ENCODE assay signal across 12 cellular contexts in genomic region chr3:110736332-110736731, GRCh38.
DNase-seq lines count a peak whose midpoint lies in the region; ATAC-seq and TF ChIP-seq lines count a peak whose summit lies in the region.
"Had no signal": no experiment of that assay in that cellular context is flagged by ENCODE, and none has a peak within 500 bp of the region (broad histone marks: within the 10 kb centered on the region; RNA-seq: fewer than 3 reads in every experiment).

No MANE protein-coding gene starts in this region.

- no peaks in the 10 kb centered on the region for H3K9me3 ChIP-seq in ascending aorta
- no peaks in the 10 kb centered on the region for H3K9me3 ChIP-seq in lower lobe of right lung
- H3K9me3 ChIP-seq: stomach had no signal

- WGBS in lower leg skin, 2 donors, result 54% methylated on average over 1 of the region's 1 CpG

- peaks cover 13% of the 10 kb centered on the region for H3K27me3 Mint-ChIP-seq in activated B cell treated with CpG ODN at 0.5 μM for 24 hours

- H3K4me1 ChIP-seq in ascending aorta (no peaks in the 10 kb centered on the region), lower lobe of right lung (no peaks in the 10 kb centered on the region)
- H3K4me1 ChIP-seq: Caco-2 had no signal

- no peak for DNase-seq in activated B cell treated with CpG ODN at 0.5 μM for 24 hours
- no peak for DNase-seq in ascending aorta (ENCODE audit: low spot score in 2 of 2)
- DNase-seq in Right ventricle myocardium inferior (ENCODE audit: missing footprints), result no peak
- no peak for DNase-seq in lower leg skin (ENCODE audit: low spot score in 2 of 2)
- DNase-seq in lower lobe of right lung, result no peak
- DNase-seq: Caco-2, erythroblast, NCI-H2107, stomach had no signal

- peaks cover 2% of the 10 kb centered on the region for H3K9me3 Mint-ChIP-seq in activated B cell treated with CpG ODN at 0.5 μM for 24 hours

- H3K4me3 Mint-ChIP-seq in activated B cell treated with CpG ODN at 0.5 μM for 24 hours, result no peak overlapping the region

- no peak overlapping the region for H3K4me3 ChIP-seq in ascending aorta
- H3K4me3 ChIP-seq in lower leg skin (ENCODE audit: low read depth, poor library complexity, severe bottlenecking), result no peak overlapping the region
- no peak overlapping the region for H3K4me3 ChIP-seq in lower lobe of right lung
- H3K4me3 ChIP-seq: stomach had no signal

- H3K36me3 Mint-ChIP-seq in activated B cell treated with CpG ODN at 0.5 μM for 24 hours (ENCODE audit: low read depth), result no peaks in the 10 kb centered on the region

- H3K36me3 ChIP-seq in ascending aorta, result no peaks in the 10 kb centered on the region
- no peaks in the 10 kb centered on the region for H3K36me3 ChIP-seq in lower lobe of right lung
- H3K36me3 ChIP-seq: stomach had no signal

- ATAC-seq in GM19023 (IDR thresholded peaks at IDR 0.05; ENCODE audit: unreplicated experiment) (peak; percentile 87), HG02678 (IDR thresholded peaks at IDR 0.05; ENCODE audit: unreplicated experiment) (peak; percentile 85), HG03520 (IDR thresholded peaks at IDR 0.05; ENCODE audit: unreplicated experiment) (peak; percentile 92), activated B cell treated with CpG ODN at 0.5 μM for 24 hours (ENCODE audit: low read depth) (peak; percentile 73), Right ventricle myocardium inferior (no peak), lower lobe of right lung (no peak)

- CTCF ChIA-PET in activated B cell treated with CpG ODN at 0.5 μM for 24 hours (lab: Charles Lee), result no interaction called here

- intact Hi-C loops in activated B cell treated with CpG ODN at 0.5 μM for 24 hours (cut with micrococcal nuclease) (loop anchor here (5.0 kb wide), 1 partner anchor 806 kb away; the partner anchor contains the start of gene CD96), ascending aorta (cut with DNase I) (no loop called here), Right ventricle myocardium inferior (cut with DNase I) (no loop called here), lower leg skin (cut with DNase I; ENCODE audit: low total_unique reads) (no loop called here), lower lobe of right lung (cut with DNase I) (no loop called here)

- H3K27me3 ChIP-seq in ascending aorta (no peaks in the 10 kb centered on the region), lower lobe of right lung (ENCODE audit: low read depth) (no peaks in the 10 kb centered on the region)
- H3K27me3 ChIP-seq: stomach had no signal

- H3K27ac Mint-ChIP-seq in activated B cell treated with CpG ODN at 0.5 μM for 24 hours, result no peak overlapping the region

- POLR2A ChIA-PET in activated B cell treated with CpG ODN at 0.5 μM for 24 hours (lab: Charles Lee), result no interaction called here

- peaks cover 14% of the 10 kb centered on the region for H3K4me1 Mint-ChIP-seq in activated B cell treated with CpG ODN at 0.5 μM for 24 hours

- TF ChIP-seq POLR2A in lower leg skin (IDR thresholded peaks at IDR 0.05), result no peak

- TF ChIP-seq CTCF in activated B cell treated with CpG ODN at 0.5 μM for 24 hours (IDR thresholded peaks at IDR 0.05) (no peak), ascending aorta (IDR thresholded peaks at IDR 0.05) (no peak), lower leg skin (IDR thresholded peaks at IDR 0.05) (no peak), lower lobe of right lung (IDR thresholded peaks at IDR 0.05) (no peak)

- H3K27ac ChIP-seq in ascending aorta, result no peak overlapping the region
- no peak overlapping the region for H3K27ac ChIP-seq in lower lobe of right lung
- H3K27ac ChIP-seq: stomach had no signal

Comparison
In these comparisons a context has a peak if more than half of its experiments do, and no peak if none do; other contexts are left out.
1. ATAC-seq: peak in GM19023 (single experiment), HG02678 (single experiment), HG03520 (single experiment) and activated B cell treated with CpG ODN at 0.5 μM for 24 hours (single experiment); none in Right ventricle myocardium inferior (single experiment) and lower lobe of right lung (0 of 2).